In the genomic region with DNA sequence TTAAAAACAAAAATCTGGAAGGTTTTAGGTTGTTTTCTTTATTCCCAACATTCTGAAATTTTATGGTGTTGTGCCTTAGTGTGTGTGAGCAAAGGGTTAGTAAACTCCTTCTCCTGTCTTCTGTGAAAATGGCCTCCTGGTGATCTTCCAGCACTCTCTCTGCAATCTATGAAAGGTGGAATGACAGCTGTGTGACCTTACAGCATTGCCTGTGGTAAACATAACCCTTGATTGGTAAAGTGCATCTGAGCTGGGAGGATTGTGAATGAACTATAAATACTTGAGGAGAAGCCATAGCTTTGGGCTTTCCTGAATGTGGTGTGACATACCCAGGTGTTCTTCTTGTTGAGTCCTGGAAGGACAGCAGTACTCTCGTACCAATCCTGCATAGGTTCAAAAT, we compare ENCODE assay signal across 37 cellular contexts. TPM values are rescaled to one million over a fixed set of nuclear protein-coding genes. Genes with fewer than 3 reads are reported as not detected.
"Had no signal": no experiment of that assay in that cellular context is flagged by ENCODE, and none has a peak within 500 bp of the region (broad histone marks: within the 10 kb centered on the region; RNA-seq: fewer than 3 reads in every experiment).

No MANE protein-coding gene starts in this region.

- H3K36me3 ChIP-seq: adrenal gland, colonic mucosa, gastroesophageal sphincter, left lung, ovary, prostate gland, uterus, WERI-Rb-1 had no signal

- DNase-seq: activated CD4-positive, alpha-beta memory T cell treated with anti-CD3 and anti-CD28 coated beads for 36 hours; activated CD4-positive, alpha-beta T cell treated with anti-CD3 and anti-CD28 coated beads, Interleukin-2, amount 10 ng/mL, durations not matched to agents 24 days and 14 days; activated CD4-positive, CD25-positive, alpha-beta regulatory T cell treated with anti-CD3 and anti-CD28 coated beads, Interleukin-2, amount 50 U/mL, for 72 hours; activated CD8-positive, alpha-beta memory T cell treated with anti-CD3 and anti-CD28 coated beads, Interleukin-2, amount 50 U/mL, for 4 hours; activated effector memory CD4-positive, alpha-beta T cell treated with anti-CD3 and anti-CD28 coated beads, Interleukin-2, amount 50 U/mL, for 16 hours; activated naive CD4-positive, alpha-beta T cell treated with anti-CD3 and anti-CD28 coated beads for 36 hours; activated naive CD8-positive, alpha-beta T cell treated with anti-CD3 and anti-CD28 coated beads for 36 hours; activated T-cell treated with anti-CD3 and anti-CD28 coated beads, Interleukin-2, amount 50 U/mL, for 1 hour; adrenal gland; aorta; body of pancreas; cerebellar nuclear complex; colonic mucosa; effector CD8-positive, alpha-beta T cell; hypothalamus; left lung; mammary epithelial cell; naive thymus-derived CD4-positive, alpha-beta T cell; ovary; stimulated activated CD4-positive, alpha-beta T cell treated with anti-CD3 and anti-CD28 coated beads, Interleukin-12 subunit alpha, Interleukin-12 subunit beta, amount 100 ng/mL, for 4 hours; stimulated activated CD4-positive, alpha-beta T cell treated with anti-CD3 and anti-CD28 coated beads, Interleukin-4, amount 100 ng/mL, for 1 hour; stimulated activated naive CD8-positive, alpha-beta T cell treated with anti-CD3 and anti-CD28 coated beads, Interleukin-15, amount 100 ng/mL, for 72 hours; substantia nigra; T-helper 17 cell; T1000; uterus; WERI-Rb-1 had no signal

- H3K4me1 ChIP-seq: colonic mucosa, prostate gland, uterus had no signal

- H3K9me3 ChIP-seq: adrenal gland, body of pancreas, colonic mucosa, gastroesophageal sphincter, left lung, ovary, prostate gland, uterus had no signal

- H3K4me3 ChIP-seq: adrenal gland, body of pancreas, colonic mucosa, gastroesophageal sphincter, left lung, ovary, prostate gland, skin epidermis, uterus had no signal

- H3K27me3 ChIP-seq: adrenal gland, body of pancreas, colonic mucosa, gastroesophageal sphincter, left lung, ovary, uterus had no signal

- H3K27ac ChIP-seq: adrenal gland, body of pancreas, colonic mucosa, gastroesophageal sphincter, left lung, ovary, prostate gland, uterus, WERI-Rb-1 had no signal

- ATAC-seq: body of pancreas; gastroesophageal sphincter; left lung; naive thymus-derived CD4-positive, alpha-beta T cell; stimulated activated memory B cell treated with anti-CD40 and anti-IgM and Interleukin-4, amounts not matched to agents 10 μg/mL and 1 μg/mL and 100 μg/mL, for 72 hours; stimulated activated naive CD8-positive, alpha-beta T cell treated with anti-CD3 and anti-CD28 coated beads, Interleukin-15, amount 100 ng/mL, for 72 hours; T-helper 17 cell had no signal

RNA-seq across cellular contexts. Expression of a gene that starts 10.0 kb away (rescaled TPM):
- total RNA-seq: activated CD4-positive, alpha-beta T cell treated with anti-CD3 and anti-CD28 coated beads, Interleukin-2, amount 10 ng/mL, durations not matched to agents 24 days and 14 days; activated CD8-positive, alpha-beta memory T cell treated with anti-CD3 and anti-CD28 coated beads for 36 hours; activated naive CD4-positive, alpha-beta T cell treated with anti-CD3 and anti-CD28 coated beads for 36 hours; dermis microvascular lymphatic vessel endothelial cell; epithelial cell of proximal tubule; kidney epithelial cell; left lung; mammary epithelial cell; naive thymus-derived CD4-positive, alpha-beta T cell; T-helper 17 cell had no signal
- polyA plus RNA-seq: aorta; naive thymus-derived CD4-positive, alpha-beta T cell had no signal

RNA-seq across cellular contexts. Expression of a gene that starts 48.7 kb away (rescaled TPM):
- total RNA-seq: activated CD4-positive, alpha-beta memory T cell treated with anti-CD3 and anti-CD28 coated beads for 36 hours; activated naive CD4-positive, alpha-beta T cell treated with anti-CD3 and anti-CD28 coated beads for 36 hours; activated T-helper 1 cell treated with anti-CD3 and anti-CD28 coated beads, Interleukin-12 subunit alpha, Interleukin-12 subunit beta, Interleukin-2, Interleukin-4 antibody, amounts not matched to agents 30 ng/mL and 10 ng/mL and 1 ng/mL, durations not matched to agents 14 hours and 24 hours and 36 hours; colonic mucosa; kidney epithelial cell; mesothelial cell of epicardium; naive thymus-derived CD4-positive, alpha-beta T cell; T-helper 17 cell had no signal
- polyA plus RNA-seq: naive thymus-derived CD4-positive, alpha-beta T cell had no signal
